12 cellular contexts compared by ENCODE assay signal in the genomic region with DNA sequence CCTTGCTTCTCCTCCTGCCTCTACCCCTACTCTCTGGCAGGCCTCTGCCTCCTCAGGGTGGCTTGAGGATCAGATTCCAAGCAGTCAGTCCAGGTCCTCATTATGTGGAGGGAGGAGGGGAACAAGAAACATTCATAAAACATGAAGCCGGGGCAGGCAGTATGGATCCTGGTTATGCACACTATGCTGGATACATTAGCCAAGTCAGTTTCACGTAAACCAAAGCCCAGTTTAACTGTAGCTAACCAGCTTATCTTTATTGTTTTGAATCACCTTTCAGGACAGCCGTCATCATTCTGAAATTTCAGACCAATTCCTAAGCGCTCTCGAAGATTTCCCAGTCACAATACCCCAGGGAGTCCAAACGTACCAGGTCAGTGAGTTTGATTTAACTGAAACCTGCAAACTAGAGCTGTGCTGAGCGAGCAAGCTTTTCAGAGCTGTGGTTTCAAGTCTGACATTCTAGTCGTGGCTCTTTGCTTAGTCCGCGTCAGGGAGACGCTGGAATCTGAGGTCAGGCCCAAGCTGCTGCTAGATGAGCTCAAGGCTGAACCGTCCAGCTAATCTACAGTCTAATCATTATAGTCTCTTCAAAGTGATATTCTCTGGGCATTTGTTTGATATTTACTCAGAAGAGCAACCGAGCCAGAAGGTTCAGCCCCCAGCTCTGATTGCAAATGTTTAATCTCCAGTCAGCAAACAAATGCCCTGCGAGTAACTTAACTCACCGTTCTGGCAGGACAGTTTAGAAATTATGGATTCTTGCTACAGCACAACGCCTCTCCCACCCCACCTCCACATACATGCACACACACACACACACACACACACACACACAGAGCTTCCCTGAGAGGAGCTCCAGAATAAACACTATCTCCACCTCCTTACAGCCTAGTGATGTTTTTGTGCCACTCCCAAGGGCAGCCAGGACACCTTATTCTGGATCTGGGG.
DNase-seq lines count a peak whose midpoint lies in the region; ATAC-seq and TF ChIP-seq lines count a peak whose summit lies in the region.
"Had no signal": no experiment of that assay in that cellular context is flagged by ENCODE, and none has a peak within 500 bp of the region (broad histone marks: within the 10 kb centered on the region; RNA-seq: fewer than 3 reads in every experiment).

No MANE protein-coding gene starts in this region.

- peaks cover 16% of the 10 kb centered on the region for H3K4me1 Mint-ChIP-seq in type B pancreatic cell (ENCODE audit: unreplicated experiment)
- H3K4me1 Mint-ChIP-seq: neural crest cell, T-cell had no signal

- H3K36me3 Mint-ChIP-seq in type B pancreatic cell: no peaks in the 10 kb centered on the region
- H3K36me3 Mint-ChIP-seq: T-cell had no signal

- CTCF ChIA-PET in RWPE1 (lab: Yijun Ruan, JAX): interaction anchor here (0.5 to 0.8 kb wide), 2 partner anchors 35 to 65 kb away, joined by 3 to 5 read pairs; no protein-coding TSS in a partner anchor

- POLR2A ChIA-PET in RWPE1 (lab: Yijun Ruan, JAX; ENCODE audit: low non-redundant PET): interaction anchor here (0.6 kb wide), 1 partner anchor 442 kb away, joined by 8 read pairs; no protein-coding TSS in a partner anchor

- DNase-seq in NCI-H748 (lab: John Stamatoyannopoulos, UW; ENCODE audit: unreplicated experiment) (peak; percentile 18), NCI-H748 treated with DMSO at 0.1 percent for 48 hours (lab: John Stamatoyannopoulos, UW) (no peak), amniotic epithelial cell (ENCODE audit: low read depth) (peak; percentile 96), left lobe of liver (ENCODE audit: low spot score) (peak; percentile 78), type B pancreatic cell (ENCODE audit: extremely low spot score, unreplicated experiment) (no peak), NCI-H345 treated with DMSO at 0.1 percent for 48 hours (lab: John Stamatoyannopoulos, UW; ENCODE audit: unreplicated experiment) (no peak), RWPE1 (ENCODE audit: low spot score) (no peak)
- DNase-seq: activated effector memory CD4-positive, alpha-beta T cell treated with Interleukin-2 at 50 U/mL for 16 hours; BE2C; T-cell had no signal

- peak overlapping the region; percentile 48 for H3K4me3 Mint-ChIP-seq in type B pancreatic cell
- H3K4me3 Mint-ChIP-seq: neural crest cell, T-cell had no signal

- no peaks in the 10 kb centered on the region for H3K27me3 Mint-ChIP-seq in type B pancreatic cell

- TF ChIP-seq CTCF in type B pancreatic cell (conservative IDR thresholded peaks at IDR 0.05): no peak
- TF ChIP-seq CTCF in RWPE1 (conservative IDR thresholded peaks at IDR 0.05; ENCODE audit: low read depth): no peak

- peak; percentile 74 for ATAC-seq in left lobe of liver
- no peak for ATAC-seq in HG03354 (IDR thresholded peaks at IDR 0.05; ENCODE audit: poor library complexity, severe bottlenecking, unreplicated experiment)
- ATAC-seq: T-cell had no signal

- peak overlapping the region; percentile 83 for H3K27ac Mint-ChIP-seq in type B pancreatic cell
- H3K27ac Mint-ChIP-seq: T-cell had no signal

- no peak overlapping the region for H3K27ac ChIP-seq in RWPE1

- H3K9me3 Mint-ChIP-seq in type B pancreatic cell: no peaks in the 10 kb centered on the region
- H3K9me3 Mint-ChIP-seq: neural crest cell, T-cell had no signal

Comparison
In these comparisons a context has a peak if more than half of its experiments do, and no peak if none do; other contexts are left out.
1. DNase-seq: peak in NCI-H748 (single experiment), amniotic epithelial cell (single experiment) and left lobe of liver (single experiment); none in NCI-H748 treated with DMSO at 0.1 percent for 48 hours (single experiment), type B pancreatic cell (single experiment), NCI-H345 treated with DMSO at 0.1 percent for 48 hours (single experiment) and RWPE1 (single experiment).